36 cellular contexts compared by ENCODE assay signal in the genomic region with DNA sequence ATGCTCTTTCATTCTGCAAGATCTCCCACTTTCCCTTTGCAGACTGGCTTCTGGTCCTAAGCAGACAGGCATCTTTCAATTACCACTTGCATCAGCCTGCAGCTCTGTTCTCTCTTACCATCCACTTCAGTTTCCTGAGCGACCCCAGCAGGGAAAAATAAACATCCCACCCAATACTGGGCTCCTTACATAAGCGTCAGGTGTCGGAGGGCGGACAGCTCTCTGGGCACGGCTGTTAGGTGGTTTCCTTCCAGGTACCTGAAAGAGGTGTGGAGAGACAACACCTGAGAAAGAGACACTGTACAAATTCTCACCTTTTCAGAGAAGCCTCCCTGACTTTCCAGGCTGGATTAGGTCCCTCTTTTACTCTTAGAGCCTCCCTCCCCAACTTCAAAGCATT.
"Had no signal": no experiment of that assay in that cellular context is flagged by ENCODE, and none has a peak within 500 bp of the region (broad histone marks: within the 10 kb centered on the region; RNA-seq: fewer than 3 reads in every experiment).

No MANE protein-coding gene starts in this region.

- ATAC-seq: activated CD4-positive, alpha-beta T cell treated with anti-CD3 and anti-CD28 coated beads for 36 hours; activated naive CD8-positive, alpha-beta T cell treated with anti-CD3 and anti-CD28 coated beads, Interleukin-2, amount 50 U/mL, for 24 hours; body of pancreas; gastroesophageal sphincter; T-helper 17 cell had no signal

- H3K4me1 Mint-ChIP-seq: activated CD4-positive, alpha-beta memory T cell treated with anti-CD3 and anti-CD28 coated beads, Interleukin-2, amount 10 ng/mL, durations not matched to agents 7 days and 5 days; activated CD4-positive, alpha-beta T cell treated with anti-CD3 and anti-CD28 coated beads for 36 hours; activated CD4-positive, alpha-beta T cell treated with anti-CD3 and anti-CD28 coated beads, Interleukin-2, amount 10 ng/mL, durations not matched to agents 7 days and 5 days; activated naive CD4-positive, alpha-beta T cell treated with anti-CD3 and anti-CD28 coated beads, Interleukin-2, amount 50 U/mL, for 24 hours; activated naive CD8-positive, alpha-beta T cell treated with anti-CD3 and anti-CD28 coated beads for 36 hours; activated naive CD8-positive, alpha-beta T cell treated with anti-CD3 and anti-CD28 coated beads, Interleukin-2, amount 50 U/mL, for 24 hours; T-helper 17 cell had no signal

- H3K36me3 Mint-ChIP-seq: activated naive CD4-positive, alpha-beta T cell treated with anti-CD3 and anti-CD28 coated beads, Interleukin-2, amount 50 U/mL, for 24 hours; activated naive CD8-positive, alpha-beta T cell treated with anti-CD3 and anti-CD28 coated beads for 36 hours had no signal

- H3K4me3 ChIP-seq: adrenal gland, body of pancreas, esophagus squamous epithelium, gastroesophageal sphincter had no signal

- FAIRE-seq: colon, endometrium, endothelial cell of umbilical vein had no signal

- H3K4me1 ChIP-seq: adrenal gland, body of pancreas, esophagus squamous epithelium, gastroesophageal sphincter had no signal

- H3K9me3 Mint-ChIP-seq: activated naive CD4-positive, alpha-beta T cell treated with anti-CD3 and anti-CD28 coated beads, Interleukin-2, amount 50 U/mL, for 24 hours had no signal

- H3K27ac ChIP-seq: adrenal gland, body of pancreas, epithelial cell of prostate, esophagus squamous epithelium, gastroesophageal sphincter, WERI-Rb-1 had no signal

- DNase-seq: activated CD4-positive, alpha-beta memory T cell treated with anti-CD3 and anti-CD28 coated beads, Interleukin-2, amount 10 ng/mL, durations not matched to agents 7 days and 5 days; activated CD4-positive, alpha-beta T cell treated with anti-CD3 and anti-CD28 coated beads for 36 hours; activated CD4-positive, alpha-beta T cell treated with anti-CD3 and anti-CD28 coated beads, Interleukin-2, amount 10 ng/mL, durations not matched to agents 7 days and 5 days; activated CD4-positive, alpha-beta T cell treated with anti-CD3 and anti-CD28 coated beads, Interleukin-2, amount 50 U/mL, for 4 hours; activated CD4-positive, CD25-positive, alpha-beta regulatory T cell; activated CD4-positive, CD25-positive, alpha-beta regulatory T cell treated with anti-CD3 and anti-CD28 coated beads, Interleukin-2, amount 50 U/mL, for 72 hours; activated CD8-positive, alpha-beta memory T cell treated with anti-CD3 and anti-CD28 coated beads, Interleukin-2, amount 50 U/mL, for 4 hours; activated effector memory CD4-positive, alpha-beta T cell treated with anti-CD3 and anti-CD28 coated beads, Interleukin-2, amount 50 U/mL, for 16 hours; activated naive CD4-positive, alpha-beta T cell treated with anti-CD3 and anti-CD28 coated beads for 36 hours; activated naive CD8-positive, alpha-beta T cell treated with anti-CD3 and anti-CD28 coated beads for 36 hours; activated naive CD8-positive, alpha-beta T cell treated with anti-CD3 and anti-CD28 coated beads, Interleukin-2, amount 50 U/mL, for 24 hours; activated T-cell treated with anti-CD3 and anti-CD28 coated beads, Interleukin-2, amount 50 U/mL, for 1 hour; activated T-cell treated with anti-CD3 and anti-CD28 coated beads, Interleukin-2, amount 50 U/mL, for 48 hours; adrenal gland; amygdala; aorta; body of pancreas; caudate nucleus; cortex of kidney; dermis blood vessel endothelial cell; effector CD8-positive, alpha-beta T cell; esophagus squamous epithelium; foreskin melanocyte; T-helper 1 cell; T-helper 17 cell; T1000; WERI-Rb-1 had no signal

- H3K9me3 ChIP-seq: body of pancreas had no signal

- H3K27me3 ChIP-seq: adrenal gland, body of pancreas, gastroesophageal sphincter had no signal

- H3K36me3 ChIP-seq: WERI-Rb-1 had no signal

- H3K4me3 Mint-ChIP-seq: activated CD4-positive, alpha-beta memory T cell treated with anti-CD3 and anti-CD28 coated beads, Interleukin-2, amount 10 ng/mL, durations not matched to agents 7 days and 5 days; activated CD4-positive, alpha-beta T cell treated with anti-CD3 and anti-CD28 coated beads for 36 hours; activated CD4-positive, alpha-beta T cell treated with anti-CD3 and anti-CD28 coated beads, Interleukin-2, amount 10 ng/mL, durations not matched to agents 7 days and 5 days; activated naive CD4-positive, alpha-beta T cell treated with anti-CD3 and anti-CD28 coated beads for 36 hours; activated naive CD4-positive, alpha-beta T cell treated with anti-CD3 and anti-CD28 coated beads, Interleukin-2, amount 50 U/mL, for 24 hours; activated naive CD8-positive, alpha-beta T cell treated with anti-CD3 and anti-CD28 coated beads for 36 hours; activated naive CD8-positive, alpha-beta T cell treated with anti-CD3 and anti-CD28 coated beads, Interleukin-2, amount 50 U/mL, for 24 hours; activated T-helper 1 cell treated with anti-CD3 and anti-CD28 coated beads, Interleukin-12 subunit alpha, Interleukin-12 subunit beta, Interleukin-2, Interleukin-4 antibody, amounts not matched to agents 30 ng/mL and 10 ng/mL and 1 ng/mL, durations not matched to agents 14 hours and 24 hours and 36 hours; T-helper 17 cell; T-helper 2 cell treated with Interferon-gamma antibody and Interleukin-4, amounts not matched to agents 5 μg/mL and 100 μg/mL, for 36 hours had no signal

- H3K27ac Mint-ChIP-seq: activated CD4-positive, alpha-beta memory T cell treated with anti-CD3 and anti-CD28 coated beads, Interleukin-2, amount 10 ng/mL, durations not matched to agents 7 days and 5 days; activated CD4-positive, alpha-beta T cell treated with anti-CD3 and anti-CD28 coated beads for 36 hours; activated CD4-positive, alpha-beta T cell treated with anti-CD3 and anti-CD28 coated beads, Interleukin-2, amount 10 ng/mL, durations not matched to agents 7 days and 5 days; activated naive CD4-positive, alpha-beta T cell treated with anti-CD3 and anti-CD28 coated beads for 36 hours; activated naive CD4-positive, alpha-beta T cell treated with anti-CD3 and anti-CD28 coated beads, Interleukin-2, amount 50 U/mL, for 24 hours; activated naive CD8-positive, alpha-beta T cell treated with anti-CD3 and anti-CD28 coated beads for 36 hours; activated naive CD8-positive, alpha-beta T cell treated with anti-CD3 and anti-CD28 coated beads, Interleukin-2, amount 50 U/mL, for 24 hours; activated T-helper 1 cell treated with anti-CD3 and anti-CD28 coated beads, Interleukin-12 subunit alpha, Interleukin-12 subunit beta, Interleukin-2, Interleukin-4 antibody, amounts not matched to agents 30 ng/mL and 10 ng/mL and 1 ng/mL, durations not matched to agents 14 hours and 24 hours and 36 hours; activated T-helper 2 cell treated with anti-CD3 and anti-CD28 coated beads, Interferon-gamma antibody, Interleukin-2, Interleukin-4, amounts not matched to agents 10 μg/mL and 5 μg/mL and 100 μg/mL, durations not matched to agents 14 hours and 24 hours and 36 hours; T-helper 17 cell; T-helper 2 cell treated with Interferon-gamma antibody and Interleukin-4, amounts not matched to agents 5 μg/mL and 100 μg/mL, for 36 hours had no signal
